Comparison of ENCODE assay signal across 21 cellular contexts in genomic region chr16:14120335-14120734, GRCh38.
"Had no signal": no experiment of that assay in that cellular context is flagged by ENCODE, and none has a peak within 500 bp of the region (broad histone marks: within the 10 kb centered on the region; RNA-seq: fewer than 3 reads in every experiment).

No MANE protein-coding gene starts in this region.

- H3K4me2 ChIP-seq: PC-9 had no signal

- H3K27me3 ChIP-seq: brain microvascular endothelial cell, cardiac muscle cell had no signal

- H3K36me3 ChIP-seq: brain microvascular endothelial cell, cardiac muscle cell had no signal

- H2AFZ ChIP-seq: PC-9 had no signal

- ATAC-seq: activated CD4-positive, CD25-positive, alpha-beta regulatory T cell treated with anti-CD3 and anti-CD28 coated beads, Interleukin-2, amount 50 U/mL, for 24 hours; activated CD8-positive, alpha-beta T cell treated with anti-CD3 and anti-CD28 coated beads, Interleukin-2, amount 10 ng/mL, durations not matched to agents 7 days and 5 days had no signal

- DNase-seq: activated CD4-positive, alpha-beta T cell treated with anti-CD3 and anti-CD28 coated beads for 4 hours; activated CD4-positive, alpha-beta T cell treated with anti-CD3 and anti-CD28 coated beads, Interleukin-2, amount 50 U/mL, for 4 hours; activated CD8-positive, alpha-beta memory T cell treated with anti-CD3 and anti-CD28 coated beads, Interleukin-2, amount 50 U/mL, for 48 hours; activated CD8-positive, alpha-beta T cell treated with anti-CD3 and anti-CD28 coated beads, Interleukin-2, amount 10 ng/mL, durations not matched to agents 7 days and 5 days; activated naive CD4-positive, alpha-beta T cell treated with anti-CD3 and anti-CD28 coated beads, Interleukin-2, amount 50 U/mL, for 16 hours; activated T-cell treated with anti-CD3 and anti-CD28 coated beads, Interleukin-2, amount 50 U/mL, for 1 hour; brain microvascular endothelial cell; MM.1S; NCI-H1105; NCI-H1436; NCI-H1694 treated with DMSO at 0.1 percent for 48 hours; NCI-H2029 treated with DMSO at 0.1 percent for 48 hours; NCI-H345; NCI-H510A; NCI-H526 treated with DMSO at 0.1 percent for 48 hours; NCI-H82; NK-92 treated with Interleukin-12 subunit alpha and Interleukin-12 subunit beta, amount 100 ng/mL, for 24 hours; PC-9; SHP77 treated with DMSO at 0.1 percent for 48 hours had no signal

- H3K27ac ChIP-seq: brain microvascular endothelial cell, cardiac muscle cell, PC-9 had no signal

- H3K4me3 ChIP-seq: cardiac muscle cell, PC-9 had no signal
